Comparison of ENCODE assay signal across 13 cellular contexts in the genomic region with DNA sequence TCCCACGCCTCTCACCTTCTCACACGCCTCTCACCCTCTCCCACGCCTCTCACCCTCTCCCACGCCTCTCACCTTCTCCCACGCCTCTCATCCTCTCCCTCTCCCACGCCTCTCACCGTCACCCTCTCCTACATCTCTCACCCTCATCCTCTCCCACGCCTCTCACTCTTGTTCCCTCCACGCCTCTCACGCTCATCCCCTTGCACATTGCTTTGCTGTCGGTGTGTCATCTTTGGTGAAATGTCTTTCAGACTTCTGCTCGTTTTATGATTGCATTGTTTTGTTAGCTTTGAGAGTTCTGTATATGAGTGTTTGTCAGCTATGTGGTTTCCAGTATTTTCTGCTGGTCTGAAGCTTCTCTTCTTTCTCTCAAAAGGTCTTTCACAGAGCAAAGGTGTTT.
DNase-seq lines count a peak whose midpoint lies in the region; ATAC-seq and TF ChIP-seq lines count a peak whose summit lies in the region.
"Had no signal": no experiment of that assay in that cellular context is flagged by ENCODE, and none has a peak within 500 bp of the region (broad histone marks: within the 10 kb centered on the region; RNA-seq: fewer than 3 reads in every experiment).

No MANE protein-coding gene starts in this region.

- H3K4me3 ChIP-seq in gastrocnemius medialis (no peak overlapping the region), vagina (no peak overlapping the region)
- H3K4me3 ChIP-seq: body of pancreas, HAP-1, tibial nerve had no signal

- no peaks in the 10 kb centered on the region for H3K9me3 ChIP-seq in gastrocnemius medialis
- H3K9me3 ChIP-seq in vagina = no peaks in the 10 kb centered on the region
- H3K9me3 ChIP-seq: body of pancreas, HAP-1 had no signal

- H3K36me3 Mint-ChIP-seq in activated naive CD4-positive, alpha-beta T cell treated with anti-CD3 and anti-CD28 coated beads, Interleukin-2, amount 50 U/mL, for 72 hours = peaks cover 59 to 78% of the 10 kb centered on the region in 2 donors
- H3K36me3 Mint-ChIP-seq in natural killer cell = peaks cover 23% of the 10 kb centered on the region
- H3K36me3 Mint-ChIP-seq in type B pancreatic cell = peaks cover 55% of the 10 kb centered on the region

- H3K27ac ChIP-seq in gastrocnemius medialis (peak overlapping the region in 2 of 4 donors; percentile 42 to 62), vagina (no peak overlapping the region)
- H3K27ac ChIP-seq: body of pancreas had no signal

- H3K36me3 ChIP-seq in gastrocnemius medialis = peaks cover 0 to 20% of the 10 kb centered on the region in 2 donors
- H3K36me3 ChIP-seq in vagina = peaks cover 0 to 29% of the 10 kb centered on the region in 2 donors

- peaks cover 7 to 12% of the 10 kb centered on the region in 2 donors for H3K4me1 ChIP-seq in gastrocnemius medialis
- peaks cover 15% of the 10 kb centered on the region for H3K4me1 ChIP-seq in vagina
- H3K4me1 ChIP-seq: body of pancreas, HAP-1 had no signal

- TF ChIP-seq POLR2A in gastrocnemius medialis (IDR thresholded peaks at IDR 0.05) = no peak
- TF ChIP-seq POLR2A in vagina (IDR thresholded peaks at IDR 0.05) = no peak

- DNase-seq in activated naive CD4-positive, alpha-beta T cell treated with Interleukin-2 at 50 U/mL for 16 hours = peak; percentile 41
- no peak for DNase-seq in activated naive CD4-positive, alpha-beta T cell (lab: John Stamatoyannopoulos, UW)
- peak in 1 of 2 donors; percentile 37 for DNase-seq in activated naive CD4-positive, alpha-beta T cell treated with anti-CD3 and anti-CD28 coated beads, Interleukin-2, amount 50 U/mL, for 72 hours (ENCODE audit: low spot score in 2 of 2)
- DNase-seq in natural killer cell (no peak), type B pancreatic cell (ENCODE audit: extremely low spot score, unreplicated experiment) (no peak), gastrocnemius medialis (no peak), vagina (ENCODE audit: extremely low spot score in 2 of 2) (no peak), germinal center (ENCODE audit: low spot score) (no peak)
- DNase-seq: body of pancreas, DMS53, NCI-H748 treated with DMSO at 0.1 percent for 48 hours had no signal

- H3K27me3 Mint-ChIP-seq in natural killer cell (ENCODE audit: low read depth in 2 of 2) = no peaks in the 10 kb centered on the region
- no peaks in the 10 kb centered on the region for H3K27me3 Mint-ChIP-seq in type B pancreatic cell

- peaks cover 56 to 58% of the 10 kb centered on the region in 2 donors for H3K4me1 Mint-ChIP-seq in natural killer cell
- H3K4me1 Mint-ChIP-seq in type B pancreatic cell (ENCODE audit: unreplicated experiment) = peaks cover 9% of the 10 kb centered on the region

- peak overlapping the region; percentile 58 for H3K4me3 Mint-ChIP-seq in natural killer cell
- H3K4me3 Mint-ChIP-seq in type B pancreatic cell = no peak overlapping the region

- TF ChIP-seq CTCF in natural killer cell (IDR thresholded peaks at IDR 0.05) = no peak
- TF ChIP-seq CTCF in type B pancreatic cell (conservative IDR thresholded peaks at IDR 0.05) = no peak
- TF ChIP-seq CTCF in gastrocnemius medialis (IDR thresholded peaks at IDR 0.05 in 4 of 5, conservative IDR thresholded peaks at IDR 0.05 in 1 of 5) = no peak
- TF ChIP-seq CTCF in vagina (IDR thresholded peaks at IDR 0.05) = no peak

- in situ Hi-C loops in gastrocnemius medialis (cut with MboI; ENCODE audit: low sequenced_read_pairs in 4 of 4) = no loop called here

- peak overlapping the region; percentile 85 to 97 for H3K27ac Mint-ChIP-seq in activated naive CD4-positive, alpha-beta T cell treated with anti-CD3 and anti-CD28 coated beads, Interleukin-2, amount 50 U/mL, for 72 hours
- H3K27ac Mint-ChIP-seq in natural killer cell (peak overlapping the region; percentile 85 to 93), type B pancreatic cell (peak overlapping the region; percentile 29)

- peak; percentile 69 to 86 for ATAC-seq in activated naive CD4-positive, alpha-beta T cell treated with anti-CD3 and anti-CD28 coated beads, Interleukin-2, amount 50 U/mL, for 72 hours
- peak in 1 of 3 donors; percentile 24 for ATAC-seq in natural killer cell
- ATAC-seq in gastrocnemius medialis = no peak
- ATAC-seq: body of pancreas had no signal

- H3K27me3 ChIP-seq in gastrocnemius medialis (no peaks in the 10 kb centered on the region), vagina (no peaks in the 10 kb centered on the region)
- H3K27me3 ChIP-seq: body of pancreas, tibial nerve had no signal

- peaks cover 12 to 15% of the 10 kb centered on the region in 2 donors for H3K9me3 Mint-ChIP-seq in activated naive CD4-positive, alpha-beta T cell treated with anti-CD3 and anti-CD28 coated beads, Interleukin-2, amount 50 U/mL, for 72 hours
- peaks cover 9 to 13% of the 10 kb centered on the region in 2 donors for H3K9me3 Mint-ChIP-seq in natural killer cell
- peaks cover 8% of the 10 kb centered on the region for H3K9me3 Mint-ChIP-seq in type B pancreatic cell

- intact Hi-C loops in natural killer cell (cut with micrococcal nuclease) (no loop called here), gastrocnemius medialis (cut with DNase I; ENCODE audit: low total_unique reads) (no loop called here), vagina (cut with DNase I) (no loop called here)

Comparison
In these comparisons a context has a peak if more than half of its experiments do, and no peak if none do; other contexts are left out.
1. ATAC-seq: peak in activated naive CD4-positive, alpha-beta T cell treated with anti-CD3 and anti-CD28 coated beads, Interleukin-2, amount 50 U/mL, for 72 hours (2 of 2); none in gastrocnemius medialis (0 of 2).
2. H3K27ac Mint-ChIP-seq: peak in every context shown above with its lines; median percentile 91 in activated naive CD4-positive, alpha-beta T cell treated with anti-CD3 and anti-CD28 coated beads, Interleukin-2, amount 50 U/mL, for 72 hours; 89 in natural killer cell; 29 in type B pancreatic cell.